ENCODE assay signal across 8 cellular contexts in the genomic region with DNA sequence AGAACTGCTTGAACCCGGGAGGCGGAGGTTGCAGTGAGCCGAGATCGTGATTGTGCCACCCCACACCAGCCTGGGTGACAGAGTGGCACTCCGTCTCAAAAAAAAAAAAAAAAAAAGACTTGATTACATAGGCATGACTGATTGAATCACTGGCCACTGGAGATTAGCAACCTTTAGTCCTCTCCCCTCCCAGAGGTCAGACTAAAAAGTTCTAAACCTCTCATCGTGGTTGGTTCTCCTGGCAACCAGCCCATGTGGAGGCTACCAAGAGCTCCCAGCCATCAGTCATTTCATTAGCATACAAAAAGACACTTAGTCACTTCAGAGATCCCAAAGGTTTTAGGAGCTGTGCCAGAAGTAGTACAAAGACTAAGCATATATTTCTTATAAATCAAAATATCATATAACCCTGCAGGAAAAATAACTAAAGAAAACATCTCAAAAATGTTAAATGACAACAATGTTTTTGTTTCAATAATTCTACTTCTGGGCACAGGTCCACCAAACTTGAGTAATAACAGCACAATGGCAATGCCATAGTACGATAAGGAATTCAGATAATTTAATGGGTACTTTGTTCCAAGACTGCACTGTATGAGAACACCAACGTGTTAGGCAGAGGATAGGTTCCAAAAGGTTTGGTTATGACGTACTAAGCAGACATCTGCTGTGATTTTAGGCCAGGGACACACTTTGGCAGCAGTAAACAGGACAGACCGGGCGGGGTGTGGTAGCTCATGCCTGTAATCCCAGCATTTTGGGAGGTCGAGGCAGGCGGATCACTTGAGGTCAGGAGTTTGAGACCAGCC. TPM values are rescaled to one million over a fixed set of nuclear protein-coding genes. Genes with fewer than 3 reads are reported as not detected.
DNase-seq lines count a peak whose midpoint lies in the region; ATAC-seq and TF ChIP-seq lines count a peak whose summit lies in the region.

No MANE protein-coding gene starts in this region.

- no peak for TF ChIP-seq RAD21 in IMR-90 (IDR thresholded peaks at IDR 0.05; ENCODE audit: low read length)

- H3K27me3 ChIP-seq in IMR-90 (ENCODE audit: control insufficient read depth, insufficient read depth, low read length) (no peaks in the 10 kb centered on the region), ascending aorta (no peaks in the 10 kb centered on the region)

- H3K4me1 ChIP-seq in IMR-90 (ENCODE audit: control insufficient read depth, insufficient read depth, low read length) (peaks cover 12% of the 10 kb centered on the region), ascending aorta (peaks cover 3 to 22% of the 10 kb centered on the region in 2 donors)

- dilution Hi-C loops in IMR-90 (cut with HindIII; ENCODE audit: low sequenced_read_pairs, unreplicated experiment) = no loop called here

- H3K4ac ChIP-seq in IMR-90 (ENCODE audit: low read depth, low read length) = no peak overlapping the region

- in situ Hi-C loops in Caki2 (cut with HindIII; ENCODE audit: low pct_unique_long_range_greater_than_20kb, low sequenced_read_pairs) (no loop called here), IMR-90 (cut with MboI; ENCODE audit: low sequenced_read_pairs) (no loop called here)

- CTCF ChIA-PET in IMR-90 (lab: Yijun Ruan, JAX) = no interaction called here

- TF ChIP-seq POLR2A in IMR-90 (IDR thresholded peaks at IDR 0.05; ENCODE audit: low read depth, low read length) (no peak), GM18505 (IDR thresholded peaks at IDR 0.05; ENCODE audit: borderline replicate concordance, extremely low read depth, insufficient read depth, insufficient read length) (no peak)

- peak overlapping the region; percentile 75; the same call in 1 of the 2 replicates for H3K27ac ChIP-seq in IMR-90 (ENCODE audit: insufficient read depth, low read length)
- peak overlapping the region; percentile 62 to 75 for H3K27ac ChIP-seq in ascending aorta

- peaks cover 59 to 90% of the 10 kb centered on the region in 2 experiments for H3K79me1 ChIP-seq in IMR-90 (ENCODE audit: low read depth in 1 of 2, low read length in 2 of 2)

- H3K4me3 ChIP-seq in IMR-90 (ENCODE audit: insufficient read depth, low read depth, low read length) (no peak overlapping the region), ascending aorta (no peak overlapping the region)

- no peak overlapping the region; a peak in 1 of 4 replicates for H4K8ac ChIP-seq in IMR-90 (ENCODE audit: low read depth in 2 of 2, low read length in 2 of 2)

- 61% methylated on average over 5 of the region's 13 CpGs; no CpG with 5 or more reads in 1 of the 2 experiments for WGBS in IMR-90 (ENCODE audit: extremely low coverage in 2 of 2, insufficient read length in 1 of 2), 2 experiments

- TF ChIP-seq CTCF in IMR-90 (conservative IDR thresholded peaks at IDR 0.05; ENCODE audit: low read depth, low read length) = no peak
- TF ChIP-seq CTCF in ascending aorta (IDR thresholded peaks at IDR 0.05) = no peak

- H2AK5ac ChIP-seq in IMR-90 (ENCODE audit: low read depth, low read length) = no peak overlapping the region; the same call in 1 of the 2 replicates

- no peak overlapping the region for H2AFZ ChIP-seq in IMR-90 (replicated peaks; ENCODE audit: low read length, poor library complexity)

- H2AK9ac ChIP-seq in IMR-90 (replicated peaks; ENCODE audit: low read depth, low read length, poor library complexity) = no peak overlapping the region

- H3K36me3 ChIP-seq in IMR-90 (ENCODE audit: control insufficient read depth, insufficient read depth, low read length) (no peaks in the 10 kb centered on the region), ascending aorta (no peaks in the 10 kb centered on the region)

- no TSS peak for BruUV-seq in IMR-90 (replicated peaks; lab: Mats Ljungman, UMichigan)

- H3K9me1 ChIP-seq in IMR-90 (ENCODE audit: insufficient read depth, low read length) = peaks cover 29% of the 10 kb centered on the region

- no peak overlapping the region for H2BK15ac ChIP-seq in IMR-90 (ENCODE audit: low read depth, low read length)

- no peak overlapping the region for H3K56ac ChIP-seq in IMR-90 (ENCODE audit: extremely low read depth, insufficient read depth, low read length)

- POLR2A ChIA-PET in IMR-90 (lab: Charles Lee; ENCODE audit: unreplicated experiment) = no interaction called here

- no peak overlapping the region for H3K14ac ChIP-seq in IMR-90 (replicated peaks; ENCODE audit: low read depth, low read length)

- intact Hi-C loops in IMR-90 (cut with micrococcal nuclease) (no loop called here), ascending aorta (cut with DNase I) (loop anchor here (1.0 kb wide), 1 partner anchor 18 kb away; a partner anchor contains a TSS)

- peak overlapping the region; percentile 35 for H2BK5ac ChIP-seq in IMR-90 (ENCODE audit: low read depth, low read length, poor library complexity, severe bottlenecking)

- no peak overlapping the region for H2BK20ac ChIP-seq in IMR-90 (ENCODE audit: low read depth, low read length)

- H3K4me2 ChIP-seq in IMR-90 (ENCODE audit: low read depth, low read length) = no peak overlapping the region

- peaks cover 90% of the 10 kb centered on the region for H4K20me1 ChIP-seq in IMR-90 (ENCODE audit: insufficient read depth, low read length)

- no peak overlapping the region for H3K9ac ChIP-seq in IMR-90 (ENCODE audit: low read depth, low read length)

- ATAC-seq in IMR-90 (ENCODE audit: low read depth) = peak; percentile 92
- peak; percentile 72 for ATAC-seq in left lobe of liver
- ATAC-seq in GM18505 (IDR thresholded peaks at IDR 0.05; ENCODE audit: unreplicated experiment) = no peak
- no peak for ATAC-seq in HG02852 (IDR thresholded peaks at IDR 0.05; ENCODE audit: unreplicated experiment)
- ATAC-seq in GM18498 (IDR thresholded peaks at IDR 0.05; ENCODE audit: unreplicated experiment) = no peak

- DNase-seq in Caki2 (ENCODE audit: low read depth) (peak; percentile 93), IMR-90 (peak; percentile 83), ascending aorta (ENCODE audit: low spot score in 2 of 2) (peak in 1 of 2 donors; percentile 84), left lobe of liver (ENCODE audit: low spot score) (no peak), NCI-H1436 treated with DMSO at 0.1 percent for 48 hours (lab: John Stamatoyannopoulos, UW) (no peak)

- H4K91ac ChIP-seq in IMR-90 (ENCODE audit: insufficient read depth, low read depth, low read length) = no peak overlapping the region

- H3K18ac ChIP-seq in IMR-90 (ENCODE audit: low read depth, low read length) = no peak overlapping the region

- H3K9me3 ChIP-seq in IMR-90 (ENCODE audit: control insufficient read depth, insufficient read depth, low read length) = no peaks in the 10 kb centered on the region
- no peaks in the 10 kb centered on the region for H3K9me3 ChIP-seq in ascending aorta

- H2BK120ac ChIP-seq in IMR-90 (ENCODE audit: low read depth, low read length) = no peak overlapping the region

- no peak overlapping the region for H3K23ac ChIP-seq in IMR-90 (ENCODE audit: low read depth, low read length)

- no peak overlapping the region for H4K5ac ChIP-seq in IMR-90 (ENCODE audit: low read depth, low read length)

TF ChIP-seq in IMR-90, 13 proteins besides CTCF, POLR2A, EP300 and RAD21:
- peak; percentile 73 for TF ChIP-seq CEBPB (IDR thresholded peaks at IDR 0.05; ENCODE audit: low read depth, low read length)
- no peak for TF ChIP-seq RCOR1 (IDR thresholded peaks at IDR 0.05; ENCODE audit: insufficient replicate concordance, low read length)
- TF ChIP-seq, protein P1, sequence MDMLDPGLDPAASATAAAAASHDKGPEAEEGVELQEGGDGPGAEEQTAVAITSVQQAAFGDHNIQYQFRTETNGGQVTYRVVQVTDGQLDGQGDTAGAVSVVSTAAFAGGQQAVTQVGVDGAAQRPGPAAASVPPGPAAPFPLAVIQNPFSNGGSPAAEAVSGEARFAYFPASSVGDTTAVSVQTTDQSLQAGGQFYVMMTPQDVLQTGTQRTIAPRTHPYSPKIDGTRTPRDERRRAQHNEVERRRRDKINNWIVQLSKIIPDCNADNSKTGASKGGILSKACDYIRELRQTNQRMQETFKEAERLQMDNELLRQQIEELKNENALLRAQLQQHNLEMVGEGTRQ (IDR thresholded peaks at IDR 0.05; ENCODE audit: low read depth, low read length) = no peak

RNA-seq across cellular contexts. Expression of a gene that starts 18.1 kb away (rescaled TPM):
- total RNA-seq in Caki2 (2014; rRNA removed; shearing (Covaris generic); ENCODE audit: low replicate concordance) = 12.5 and 19.3 TPM in 2 replicates
- total RNA-seq in IMR-90 (2012; rRNA removed) (24.7 and 47.2 TPM in 2 replicates), ascending aorta (41.3 TPM), left lobe of liver (22.7 TPM)
- 17.1 and 25.0 TPM in 2 replicates for polyA plus RNA-seq in IMR-90 (2012; rRNA removed)
- 4.0 and 5.6 TPM in 2 replicates for polyA plus RNA-seq in IMR-90 (2012; cell fraction: cytosol; rRNA removed)
- polyA plus RNA-seq in IMR-90 (2012; cell fraction: nucleus; rRNA removed; ENCODE audit: low replicate concordance) = 7.8 and 40.6 TPM in 2 replicates

RNA-seq across cellular contexts. Expression of a gene that starts 47.2 kb away (rescaled TPM):
- not detected in 2 replicates for total RNA-seq in Caki2 (2014; rRNA removed; shearing (Covaris generic); ENCODE audit: low replicate concordance)
- total RNA-seq in IMR-90 (2012; rRNA removed) (not detected in 2 replicates), ascending aorta (not detected), left lobe of liver (not detected)
- polyA plus RNA-seq in IMR-90 (2012; rRNA removed) = 0.05 TPM in 1 of 2 replicates, not detected in the other
- polyA plus RNA-seq in IMR-90 (2012; cell fraction: cytosol; rRNA removed) = 0.03 and 0.17 TPM in 2 replicates
- polyA plus RNA-seq in IMR-90 (2012; cell fraction: nucleus; rRNA removed; ENCODE audit: low replicate concordance) = 0.34 and 0.39 TPM in 2 replicates

Comparison
In these comparisons a context has a peak if more than half of its experiments do, and no peak if none do; other contexts are left out.
1. DNase-seq: peak in Caki2 (single experiment) and IMR-90 (single experiment); none in left lobe of liver (single experiment) and NCI-H1436 treated with DMSO at 0.1 percent for 48 hours (single experiment).
2. ATAC-seq: peak in IMR-90 (single experiment) and left lobe of liver (single experiment); none in GM18505 (single experiment), HG02852 (single experiment) and GM18498 (single experiment).